Comparison of ENCODE assay signal across 16 cellular contexts in the genomic region with DNA sequence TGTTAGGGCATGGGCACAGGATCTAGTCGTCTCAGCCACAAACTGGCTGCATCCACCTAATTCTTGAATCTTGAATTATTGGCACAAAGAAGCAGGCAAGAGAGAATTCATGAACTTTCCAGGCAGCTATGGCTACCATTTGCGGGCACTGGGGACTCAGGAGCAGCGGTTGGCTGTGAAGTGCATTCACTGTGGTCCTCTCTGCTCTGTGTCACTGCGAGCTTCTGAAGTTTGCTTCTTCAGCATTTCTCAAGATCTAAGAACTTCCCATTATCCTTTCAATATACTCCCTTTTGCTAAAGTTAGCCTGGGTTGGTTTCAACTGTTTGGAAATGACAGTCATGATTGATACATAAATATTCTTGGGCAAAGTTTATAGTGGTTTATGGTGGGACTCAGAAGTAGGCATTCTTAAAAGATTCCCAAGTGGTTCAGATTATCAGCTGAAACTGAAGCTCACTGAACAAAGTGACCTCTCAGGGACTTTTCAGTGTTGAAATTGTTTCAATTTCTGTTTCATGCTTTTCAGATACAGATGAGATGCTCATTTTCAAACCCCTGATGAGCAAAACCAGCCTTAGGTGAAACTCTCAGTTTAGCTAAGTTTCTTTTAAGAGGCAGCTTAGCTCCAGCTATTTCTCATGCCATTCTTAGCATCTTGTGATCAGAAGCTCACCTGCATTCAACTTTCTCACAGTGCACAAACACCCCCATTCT.
DNase-seq lines count a peak whose midpoint lies in the region; ATAC-seq and TF ChIP-seq lines count a peak whose summit lies in the region.
"Had no signal": no experiment of that assay in that cellular context is flagged by ENCODE, and none has a peak within 500 bp of the region (broad histone marks: within the 10 kb centered on the region; RNA-seq: fewer than 3 reads in every experiment).

No MANE protein-coding gene starts in this region.

- TF ChIP-seq CTCF in chondrocyte (IDR thresholded peaks at IDR 0.05) = no peak
- TF ChIP-seq CTCF in coronary artery (IDR thresholded peaks at IDR 0.05) = no peak

- no peaks in the 10 kb centered on the region for H3K9me3 Mint-ChIP-seq in chondrocyte (ENCODE audit: low read depth)
- H3K9me3 Mint-ChIP-seq: natural killer cell treated with Interleukin-12 subunit alpha and Interleukin-12 subunit beta and Interleukin-15 and Interleukin-18, amount 100 ng/mL, for 72 hours had no signal

- H3K4me1 Mint-ChIP-seq in chondrocyte (ENCODE audit: low read depth) = peaks cover 3% of the 10 kb centered on the region

- no peak overlapping the region for H3K27ac ChIP-seq in coronary artery
- H3K27ac ChIP-seq: adrenal gland, BLaER1, RWPE1, vagina had no signal

- no peak overlapping the region for H3K27ac Mint-ChIP-seq in chondrocyte (ENCODE audit: unreplicated experiment)
- H3K27ac Mint-ChIP-seq: natural killer cell treated with Interleukin-12 subunit alpha and Interleukin-12 subunit beta and Interleukin-15 and Interleukin-18, amount 100 ng/mL, for 72 hours had no signal

- DNase-seq in chondrocyte (ENCODE audit: low spot score) = no peak
- no peak for DNase-seq in coronary artery (ENCODE audit: low spot score)
- DNase-seq in stimulated activated CD4-positive, alpha-beta T cell treated with anti-CD3 and anti-CD28 coated beads, Interleukin-4, amount 100 ng/mL, for 24 hours = no peak
- no peak for DNase-seq in NCI-H510A treated with DMSO at 0.1 percent for 48 hours (lab: John Stamatoyannopoulos, UW)
- DNase-seq: adrenal gland, foreskin fibroblast, NCI-H345, T-helper 9 cell had no signal

- peak; percentile 85 for ATAC-seq in GM18511 (IDR thresholded peaks at IDR 0.05; ENCODE audit: unreplicated experiment)
- peak; percentile 92 for ATAC-seq in GM19468 (IDR thresholded peaks at IDR 0.05; ENCODE audit: extremely low read depth, unreplicated experiment)
- peak; percentile 83 for ATAC-seq in HG02870 (IDR thresholded peaks at IDR 0.05; ENCODE audit: unreplicated experiment)
- ATAC-seq in HG03457 (IDR thresholded peaks at IDR 0.05; ENCODE audit: unreplicated experiment) = peak; percentile 85
- ATAC-seq: natural killer cell treated with Interleukin-12 subunit alpha and Interleukin-12 subunit beta and Interleukin-15 and Interleukin-18, amount 100 ng/mL, for 72 hours had no signal

- H3K36me3 Mint-ChIP-seq in chondrocyte (ENCODE audit: low read depth) = no peaks in the 10 kb centered on the region
- H3K36me3 Mint-ChIP-seq: natural killer cell treated with Interleukin-12 subunit alpha and Interleukin-12 subunit beta and Interleukin-15 and Interleukin-18, amount 100 ng/mL, for 72 hours had no signal

- peaks cover 8% of the 10 kb centered on the region for H3K27me3 Mint-ChIP-seq in chondrocyte (ENCODE audit: low read depth)
- H3K27me3 Mint-ChIP-seq: natural killer cell treated with Interleukin-12 subunit alpha and Interleukin-12 subunit beta and Interleukin-15 and Interleukin-18, amount 100 ng/mL, for 72 hours had no signal

- H3K4me3 Mint-ChIP-seq in chondrocyte (ENCODE audit: unreplicated experiment) = no peak overlapping the region
- H3K4me3 Mint-ChIP-seq: natural killer cell treated with Interleukin-12 subunit alpha and Interleukin-12 subunit beta and Interleukin-15 and Interleukin-18, amount 100 ng/mL, for 72 hours had no signal

- H3K4me3 ChIP-seq in coronary artery = no peak overlapping the region
- H3K4me3 ChIP-seq: adrenal gland, BLaER1, vagina had no signal
